ENCODE assay signal across 26 cellular contexts in genomic region chr22:37069719-37070118, GRCh38. TPM values are rescaled to one million over a fixed set of nuclear protein-coding genes. Genes with fewer than 3 reads are reported as not detected.
DNase-seq lines count a peak whose midpoint lies in the region; ATAC-seq, FAIRE-seq and TF ChIP-seq lines count a peak whose summit lies in the region.
"Had no signal": no experiment of that assay in that cellular context is flagged by ENCODE, and none has a peak within 500 bp of the region (broad histone marks: within the 10 kb centered on the region; RNA-seq: fewer than 3 reads in every experiment).

No MANE protein-coding gene starts in this region.

- CTCF ChIA-PET in SK-N-SH (lab: Yijun Ruan, JAX) (interaction anchor here (0.7 to 2.6 kb wide), 3 partner anchors 17 to 130 kb away, joined by 3 to 13 read pairs (median 4); no protein-coding TSS in a partner anchor), H1 (lab: Charles Lee; ENCODE audit: partially characterized antibody) (interaction anchor here (1.0 to 1.8 kb wide), 4 partner anchors 9 to 128 kb away, joined by 4 to 9 read pairs (median 5); no protein-coding TSS in a partner anchor)

- H3K9me3 Mint-ChIP-seq in GM23338, result no peaks in the 10 kb centered on the region; the same call in 2 of the 3 replicates
- H3K9me3 Mint-ChIP-seq: CD4-positive, CD25-positive, alpha-beta regulatory T cell; CD8-positive, alpha-beta memory T cell; HFFc6; IgD-negative memory B cell had no signal

- H2BK5ac ChIP-seq in H1 (ENCODE audit: low read depth, low read length), result no peak overlapping the region
- no peak overlapping the region for H2BK5ac ChIP-seq in neuronal stem cell (ENCODE audit: low read length)

- no peak overlapping the region for H3K56ac ChIP-seq in H1 (replicated peaks; ENCODE audit: insufficient read length, low read depth, low read length)

- H3K4me1 Mint-ChIP-seq in GM23338, result peaks cover 8% of the 10 kb centered on the region
- H3K4me1 Mint-ChIP-seq: CD8-positive, alpha-beta memory T cell had no signal

- H2BK20ac ChIP-seq in H1 (ENCODE audit: low read length), result no peak overlapping the region

- 11% methylated on average over 3 of the region's 9 CpGs for WGBS in SK-N-SH (ENCODE audit: low lambda C conversion rate)
- 68% methylated on average over 6 of the region's 9 CpGs; no CpG with 5 or more reads in 1 of the 2 experiments for WGBS in H1 (ENCODE audit: extremely low coverage in 1 of 2, insufficient coverage in 1 of 2, insufficient read length in 1 of 2, insufficient replicate concordance in 2 of 2, low coverage in 1 of 2, low lambda C conversion rate in 2 of 2, missing lambda C conversion rate in 1 of 2), 2 experiments
- WGBS in neuronal stem cell (ENCODE audit: extremely low coverage in 2 of 2, insufficient read length in 2 of 2, insufficient replicate concordance in 1 of 2), 2 donors, result no CpG with 5 or more reads among the region's 9 CpGs

- no peaks in the 10 kb centered on the region for H3K79me2 ChIP-seq in SK-N-SH (ENCODE audit: insufficient read depth)
- H3K79me2 ChIP-seq in GM23338 (replicated peaks; ENCODE audit: insufficient read depth), result no peaks in the 10 kb centered on the region
- H3K79me2 ChIP-seq in H1 (ENCODE audit: control insufficient read depth in 1 of 2, insufficient read depth in 2 of 2, low read length in 2 of 2), result no peaks in the 10 kb centered on the region

- peak overlapping the region; percentile 43; the same call in 1 of the 3 replicates for H3K4me3 Mint-ChIP-seq in GM23338
- H3K4me3 Mint-ChIP-seq: CD4-positive, CD25-positive, alpha-beta regulatory T cell; CD8-positive, alpha-beta memory T cell; HFFc6; IgD-negative memory B cell had no signal

- H3K27ac ChIP-seq in SK-N-SH (ENCODE audit: low read depth in 2 of 2, low read length in 1 of 2) (no peak overlapping the region), GM23338 (ENCODE audit: low read depth) (no peak overlapping the region), H1 (ENCODE audit: low read depth, low read length) (no peak overlapping the region), neuronal stem cell (replicated peaks; ENCODE audit: low read length) (no peak overlapping the region)

- H3K23ac ChIP-seq in H1 (ENCODE audit: insufficient read length) (no peak overlapping the region), neuronal stem cell (ENCODE audit: low read depth, low read length, poor library complexity) (no peak overlapping the region)

- H2BK12ac ChIP-seq in H1 (ENCODE audit: low read depth, low read length), result 0 out of 2 replicates have a peak overlapping the region, but pooled peaks have one; percentile 39
- no peak overlapping the region for H2BK12ac ChIP-seq in neuronal stem cell (ENCODE audit: low read length)

- POLR2A ChIA-PET in SK-N-SH (lab: Yijun Ruan, JAX) (interaction anchor here (0.9 kb wide), 1 partner anchor 18 kb away, joined by 4 read pairs; the partner anchor contains the start of gene KCTD17), H1 (lab: Charles Lee; ENCODE audit: partially characterized antibody) (interaction anchor here (0.9 to 1.8 kb wide), 3 partner anchors 10 to 114 kb away, joined by 3 to 4 read pairs (median 4); no protein-coding TSS in a partner anchor)

- H3K36me3 ChIP-seq in SK-N-SH (replicated peaks in 1 of 2; ENCODE audit: control insufficient read depth in 1 of 2, insufficient read depth in 2 of 2, low read length in 1 of 2) (no peaks in the 10 kb centered on the region), GM23338 (ENCODE audit: insufficient read depth) (no peaks in the 10 kb centered on the region), H1 (ENCODE audit: control insufficient read depth in 2 of 4, insufficient read depth in 4 of 4, low read length in 3 of 4) (no peaks in the 10 kb centered on the region), neuronal stem cell (replicated peaks in 1 of 2; ENCODE audit: control insufficient read depth in 2 of 2, insufficient read depth in 2 of 2, low read length in 2 of 2) (no peaks in the 10 kb centered on the region)
- H3K36me3 ChIP-seq: BE2C had no signal

- H4K5ac ChIP-seq in H1 (ENCODE audit: insufficient read length, low read depth, low read length), result no peak overlapping the region

- no peak for TF ChIP-seq RAD21 in SK-N-SH (IDR thresholded peaks at IDR 0.05; ENCODE audit: low read length)
- no peak for TF ChIP-seq RAD21 in H1 (IDR thresholded peaks at IDR 0.05 in 1 of 2, conservative IDR thresholded peaks at IDR 0.05 in 1 of 2; ENCODE audit: low read depth in 2 of 2, low read length in 2 of 2)

- no peak overlapping the region for H3K27ac Mint-ChIP-seq in GM23338
- H3K27ac Mint-ChIP-seq: HFFc6, IgD-negative memory B cell had no signal

- no peaks in the 10 kb centered on the region for H3F3A ChIP-seq in SK-N-SH (replicated peaks; ENCODE audit: insufficient read depth)
- no peaks in the 10 kb centered on the region for H3F3A ChIP-seq in GM23338 (replicated peaks; ENCODE audit: low read depth)

- H2BK120ac ChIP-seq in H1 (replicated peaks; ENCODE audit: low read depth, low read length), result no peak overlapping the region
- peak overlapping the region; percentile 16 for H2BK120ac ChIP-seq in neuronal stem cell (ENCODE audit: low read depth, low read length)

- H3K27me3 ChIP-seq in SK-N-SH (ENCODE audit: insufficient read depth) (peaks cover 25% of the 10 kb centered on the region), GM23338 (ENCODE audit: insufficient read depth) (peaks cover 62% of the 10 kb centered on the region), H1 (replicated peaks in 1 of 4; ENCODE audit: control insufficient read depth in 3 of 4, extremely low read depth in 1 of 4, insufficient read depth in 3 of 4, low read length in 3 of 4) (peaks cover 14 to 66% (median 59%) of the 10 kb centered on the region in 4 experiments), neuronal stem cell (ENCODE audit: control insufficient read depth in 3 of 3, insufficient read depth in 3 of 3, low read depth in 1 of 3, low read length in 3 of 3) (peaks cover 4 to 44% (median 35%) of the 10 kb centered on the region in 3 experiments)

- H4K20me1 ChIP-seq in SK-N-SH (ENCODE audit: insufficient read depth) (no peaks in the 10 kb centered on the region), GM23338 (replicated peaks; ENCODE audit: insufficient read depth) (no peaks in the 10 kb centered on the region), H1 (replicated peaks in 1 of 2; ENCODE audit: control insufficient read depth in 1 of 2, insufficient read depth in 2 of 2, low read length in 2 of 2) (peaks cover 0 to 15% of the 10 kb centered on the region in 2 experiments)

- TF ChIP-seq POLR2A in H1 (IDR thresholded peaks at IDR 0.05; ENCODE audit: control extremely low read depth in 1 of 2, low read depth in 2 of 2, low read length in 2 of 2), result no peak

- TF ChIP-seq CTCF in SK-N-SH (IDR thresholded peaks at IDR 0.05) (no peak), GM23338 (conservative IDR thresholded peaks at IDR 0.05; ENCODE audit: low read depth in 2 of 2) (no peak), H1 (IDR thresholded peaks at IDR 0.05; ENCODE audit: control extremely low read depth in 1 of 3, insufficient read depth in 1 of 3, low read depth in 1 of 3, low read length in 3 of 3) (no peak)

- no peak for FAIRE-seq in H1 (lab: Jason Lieb, UNC)
- FAIRE-seq: GM12878, HepG2 had no signal

- no peak overlapping the region for H3K14ac ChIP-seq in H1 (ENCODE audit: insufficient read length)
- no peak overlapping the region for H3K14ac ChIP-seq in neuronal stem cell (ENCODE audit: low read length)

- H3K9me2 ChIP-seq in SK-N-SH (no peaks in the 10 kb centered on the region), GM23338 (ENCODE audit: insufficient read depth) (0 out of 2 replicates have a peak, but pooled peaks cover 8% of the 10 kb centered on the region)

- H3K23me2 ChIP-seq in H1 (ENCODE audit: low read depth, low read length), result peaks cover 19% of the 10 kb centered on the region; the same call in 1 of the 2 replicates

- no peak overlapping the region for H4K8ac ChIP-seq in H1 (ENCODE audit: extremely low read depth, insufficient read depth, low read length)
- H4K8ac ChIP-seq in neuronal stem cell (ENCODE audit: low read depth, low read length), result no peak overlapping the region

- TF ChIP-seq EP300 in SK-N-SH (IDR thresholded peaks at IDR 0.05; ENCODE audit: borderline replicate concordance in 1 of 2, low read depth in 1 of 2, low read length in 1 of 2) (no peak), H1 (IDR thresholded peaks at IDR 0.05; ENCODE audit: borderline replicate concordance in 1 of 2, low read depth in 2 of 2, low read length in 2 of 2) (no peak)

- H3K4me1 ChIP-seq in SK-N-SH (ENCODE audit: control insufficient read depth in 1 of 2, insufficient read depth in 2 of 2, low read depth in 1 of 2, low read length in 1 of 2) (no peaks in the 10 kb centered on the region; a peak in 1 of 4 replicates), GM23338 (ENCODE audit: insufficient read depth) (peaks cover 5% of the 10 kb centered on the region; the same call in 1 of the 2 replicates), H1 (replicated peaks in 1 of 4; ENCODE audit: control insufficient read depth in 3 of 4, insufficient read depth in 4 of 4, low read length in 3 of 4) (peaks cover 2 to 12% (median 5%) of the 10 kb centered on the region in 4 experiments; a peak in 4 of 7 replicates), neuronal stem cell (ENCODE audit: control insufficient read depth in 2 of 2, insufficient read depth in 1 of 2, low read depth in 1 of 2, low read length in 2 of 2) (peaks cover 0 to 4% of the 10 kb centered on the region in 2 donors)
- H3K4me1 ChIP-seq: BE2C had no signal

- DNase-seq in SK-N-SH, result no peak
- DNase-seq in GM23338 (ENCODE audit: low spot score), result no peak
- DNase-seq in H1 (ENCODE audit: low read depth in 1 of 2, low spot score in 2 of 2), result no peak
- DNase-seq in neuronal stem cell (ENCODE audit: low spot score), result no peak
- DNase-seq in LoVo (ENCODE audit: low spot score), result no peak
- DNase-seq in midbrain (lab: John Stamatoyannopoulos, UW), result no peak
- no peak for DNase-seq in putamen (ENCODE audit: low spot score)
- DNase-seq: 8988T; BE2C; C1 segment of cervical spinal cord; CD4-positive, CD25-positive, alpha-beta regulatory T cell; CD8-positive, alpha-beta memory T cell; COR-L47; DMS 273 treated with DMSO at 0.1 percent for 48 hours; DMS53; DND-41; EL; HFFc6 had no signal

- H3K18ac ChIP-seq in H1 (ENCODE audit: extremely low read depth, low read length) (no peak overlapping the region), neuronal stem cell (ENCODE audit: low read length) (no peak overlapping the region)

- H2AFZ ChIP-seq in SK-N-SH (ENCODE audit: low read depth) (no peak overlapping the region), GM23338 (no peak overlapping the region), H1 (ENCODE audit: low read length) (no peak overlapping the region), neuronal stem cell (ENCODE audit: low read length) (no peak overlapping the region)

- no peak overlapping the region for H3K4me2 ChIP-seq in SK-N-SH
- no peak overlapping the region; the same call in 1 of the 2 replicates for H3K4me2 ChIP-seq in GM23338
- H3K4me2 ChIP-seq in H1 (ENCODE audit: insufficient read depth in 1 of 2, low read depth in 2 of 2, low read length in 2 of 2), result peak overlapping the region in 1 of 2 experiments; percentile 49; a peak in 2 of 4 replicates
- no peak overlapping the region for H3K4me2 ChIP-seq in neuronal stem cell (ENCODE audit: insufficient read depth, low read length, poor library complexity, severe bottlenecking)

- H4K91ac ChIP-seq in H1 (replicated peaks; ENCODE audit: insufficient read length, low read length), result no peak overlapping the region
- H4K91ac ChIP-seq in neuronal stem cell (ENCODE audit: low read depth, low read length, poor library complexity), result no peak overlapping the region

- H3K36me3 Mint-ChIP-seq in GM23338 (ENCODE audit: low read depth), result peaks cover 2% of the 10 kb centered on the region; the same call in 2 of the 3 replicates
- H3K36me3 Mint-ChIP-seq: CD4-positive, CD25-positive, alpha-beta regulatory T cell; CD8-positive, alpha-beta memory T cell; IgD-negative memory B cell had no signal

- no peak overlapping the region for H3K9ac ChIP-seq in SK-N-SH
- no peak overlapping the region for H3K9ac ChIP-seq in H1 (replicated peaks in 1 of 4; ENCODE audit: extremely low read depth in 1 of 4, low read depth in 3 of 4, low read length in 3 of 4)
- H3K9ac ChIP-seq in neuronal stem cell (ENCODE audit: low read depth, low read length, poor library complexity), result no peak overlapping the region

- no peak overlapping the region for H3K4ac ChIP-seq in H1 (replicated peaks; ENCODE audit: insufficient read length, low read depth, low read length)
- no peak overlapping the region for H3K4ac ChIP-seq in neuronal stem cell (ENCODE audit: low read length)

- H2AK5ac ChIP-seq in H1 (ENCODE audit: low read depth, low read length) (no peak overlapping the region), neuronal stem cell (ENCODE audit: low read depth, low read length) (no peak overlapping the region)

- H3K27me3 Mint-ChIP-seq in GM23338 (ENCODE audit: insufficient read depth, low read depth, poor library complexity), result peaks cover 45% of the 10 kb centered on the region

- ATAC-seq in SK-N-SH treated with all-trans-retinoic acid at 6 μM for 48 hours (peak; percentile 4; the same call in 1 of the 3 replicates), GM23338 (no peak)
- ATAC-seq: GM12878, HCT116, HepG2 had no signal

- H3K79me1 ChIP-seq in H1 (ENCODE audit: low read depth, low read length) (no peaks in the 10 kb centered on the region), neuronal stem cell (ENCODE audit: low read depth, low read length) (no peaks in the 10 kb centered on the region)

- H3K4me3 ChIP-seq in SK-N-SH (ENCODE audit: low read depth in 2 of 2, low read length in 1 of 2) (no peak overlapping the region), GM23338 (no peak overlapping the region), H1 (ENCODE audit: extremely low read depth in 1 of 4, insufficient read depth in 2 of 4, low read depth in 3 of 4, low read length in 4 of 4) (no peak overlapping the region), neuronal stem cell (ENCODE audit: low read length in 2 of 2) (no peak overlapping the region)
- H3K4me3 ChIP-seq: GM12878 had no signal

- H3K9me3 ChIP-seq in SK-N-SH (no peaks in the 10 kb centered on the region), H1 (ENCODE audit: insufficient read depth in 2 of 2, low read depth in 1 of 2, low read length in 1 of 2) (peaks cover 0 to 3% of the 10 kb centered on the region in 2 experiments; a peak in 2 of 4 replicates), neuronal stem cell (replicated peaks in 1 of 2; ENCODE audit: control insufficient read depth in 2 of 2, insufficient read depth in 1 of 2, low read depth in 1 of 2, low read length in 2 of 2) (peaks cover 0 to 2% of the 10 kb centered on the region in 2 donors)
- H3K9me3 ChIP-seq: BE2C had no signal

- H2BK15ac ChIP-seq in H1 (ENCODE audit: low read length) (no peak overlapping the region), neuronal stem cell (ENCODE audit: low read length) (no peak overlapping the region)

RNA-seq across cellular contexts. Expression of gene KCTD17, which starts 18.2 kb away (rescaled TPM):
- 57.8 and 68.3 TPM in 2 replicates for polyA plus RNA-seq in SK-N-SH (2012; rRNA removed)
- polyA plus RNA-seq in SK-N-SH (2012; cell fraction: cytosol; rRNA removed), result 25.4 and 36.9 TPM in 2 replicates
- 70.6 and 91.3 TPM in 2 replicates for polyA plus RNA-seq in SK-N-SH (2012; cell fraction: nucleus; rRNA removed)
- 26.9 and 35.0 TPM in 2 replicates for total RNA-seq in GM23338 (2014; rRNA removed; shearing (Covaris generic))
- polyA plus RNA-seq in GM23338 (2016; fragmentation: Nextera tagmentation; extraction: Ambion mirVana), result 21.2 and 25.1 TPM in 2 replicates
- total RNA-seq in H1 (2021; fragmentation: NEBNext Ultra II Directional; extraction: Animal tissue kit (Norgen Biotek cat#: 25700)), result 35.8 and 39.4 TPM in 2 replicates
- 44.0 and 69.0 TPM in 2 replicates for polyA plus RNA-seq in H1 (2011; rRNA removed)
- polyA plus RNA-seq in H1 (2011; cell fraction: cytosol; rRNA removed), result 47.9 TPM
- polyA plus RNA-seq in H1 (2011; cell fraction: nucleus; rRNA removed), result 87.7 TPM
- 24.9 to 38.8 TPM (median 38.0 TPM) in 4 replicates for polyA plus RNA-seq in H1 (2012, experiment 1 of 2)
- 36.2 TPM for polyA plus RNA-seq in H1 (2012, experiment 2 of 2)
- 21.4 TPM for polyA plus RNA-seq in H1 (2013, experiment 1 of 2)
- 23.8 TPM for polyA plus RNA-seq in H1 (2013, experiment 2 of 2)
- 22.1 and 45.1 TPM in 2 replicates for polyA minus RNA-seq in H1 (2011; rRNA and poly(A)+ RNA removed)
- polyA minus RNA-seq in H1 (2011; cell fraction: cytosol; rRNA and poly(A)+ RNA removed), result 20.6 TPM
- polyA minus RNA-seq in H1 (2011; cell fraction: nucleus; rRNA and poly(A)+ RNA removed), result 27.7 TPM
- 46.3 TPM for polyA plus RNA-seq in neuronal stem cell (2013, experiment 1 of 2)
- 47.4 TPM for polyA plus RNA-seq in neuronal stem cell (2013, experiment 2 of 2)

RNA-seq across cellular contexts. Expression of gene TMPRSS6, which starts 39.8 kb away (rescaled TPM):
- not detected in 2 replicates for polyA plus RNA-seq in SK-N-SH (2012; rRNA removed)
- polyA plus RNA-seq in SK-N-SH (2012; cell fraction: cytosol; rRNA removed), result 0.01 TPM in 1 of 2 replicates, not detected in the other
- not detected in 2 replicates for polyA plus RNA-seq in SK-N-SH (2012; cell fraction: nucleus; rRNA removed)
- total RNA-seq in GM23338 (2014; rRNA removed; shearing (Covaris generic)), result not detected in 2 replicates
- 0.07 and 0.13 TPM in 2 replicates for polyA plus RNA-seq in GM23338 (2016; fragmentation: Nextera tagmentation; extraction: Ambion mirVana)
- not detected in 2 replicates for total RNA-seq in H1 (2021; fragmentation: NEBNext Ultra II Directional; extraction: Animal tissue kit (Norgen Biotek cat#: 25700))
- polyA plus RNA-seq in H1 (2011; rRNA removed), result 0.02 and 0.05 TPM in 2 replicates
- polyA plus RNA-seq in H1 (2011; cell fraction: cytosol; rRNA removed), result 0.06 TPM
- 0.19 TPM for polyA plus RNA-seq in H1 (2011; cell fraction: nucleus; rRNA removed)
- polyA plus RNA-seq in H1 (2012, experiment 1 of 2), result 0.13 to 0.27 TPM (median 0.19 TPM) in 4 replicates
- polyA plus RNA-seq in H1 (2012, experiment 2 of 2), result 0.09 TPM
- polyA plus RNA-seq in H1 (2013, experiment 1 of 2), result 0.02 TPM
- 0.02 TPM for polyA plus RNA-seq in H1 (2013, experiment 2 of 2)
- not detected in 2 replicates for polyA minus RNA-seq in H1 (2011; rRNA and poly(A)+ RNA removed)
- not detected for polyA minus RNA-seq in H1 (2011; cell fraction: cytosol; rRNA and poly(A)+ RNA removed)
- not detected for polyA minus RNA-seq in H1 (2011; cell fraction: nucleus; rRNA and poly(A)+ RNA removed)
- 0.01 TPM for polyA plus RNA-seq in neuronal stem cell (2013, experiment 1 of 2)
- polyA plus RNA-seq in neuronal stem cell (2013, experiment 2 of 2), result not detected
- total RNA-seq: A673, G401, H7, HFFc6 had no signal
- polyA plus RNA-seq: IgD-negative memory B cell had no signal

RNA-seq across cellular contexts. Expression of gene MPST, which starts 50.2 kb away (rescaled TPM):
- polyA plus RNA-seq in SK-N-SH (2012; rRNA removed), result 45.0 and 60.4 TPM in 2 replicates
- 29.7 and 48.7 TPM in 2 replicates for polyA plus RNA-seq in SK-N-SH (2012; cell fraction: cytosol; rRNA removed)
- polyA plus RNA-seq in SK-N-SH (2012; cell fraction: nucleus; rRNA removed), result 58.1 and 89.1 TPM in 2 replicates
- 121 and 158 TPM in 2 replicates for total RNA-seq in GM23338 (2014; rRNA removed; shearing (Covaris generic))
- 85.5 and 86.2 TPM in 2 replicates for polyA plus RNA-seq in GM23338 (2016; fragmentation: Nextera tagmentation; extraction: Ambion mirVana)
- 86.0 and 89.9 TPM in 2 replicates for total RNA-seq in H1 (2021; fragmentation: NEBNext Ultra II Directional; extraction: Animal tissue kit (Norgen Biotek cat#: 25700))
- polyA plus RNA-seq in H1 (2011; rRNA removed), result 124 and 229 TPM in 2 replicates
- 146 TPM for polyA plus RNA-seq in H1 (2011; cell fraction: cytosol; rRNA removed)
- polyA plus RNA-seq in H1 (2011; cell fraction: nucleus; rRNA removed), result 185 TPM
- 52.9 to 98.2 TPM (median 88.2 TPM) in 4 replicates for polyA plus RNA-seq in H1 (2012, experiment 1 of 2)
- polyA plus RNA-seq in H1 (2012, experiment 2 of 2), result 88.4 TPM
- 83.0 TPM for polyA plus RNA-seq in H1 (2013, experiment 1 of 2)
- polyA plus RNA-seq in H1 (2013, experiment 2 of 2), result 81.8 TPM
- polyA minus RNA-seq in H1 (2011; rRNA and poly(A)+ RNA removed), result 13.0 and 20.1 TPM in 2 replicates
- polyA minus RNA-seq in H1 (2011; cell fraction: cytosol; rRNA and poly(A)+ RNA removed), result 66.1 TPM
- 39.9 TPM for polyA minus RNA-seq in H1 (2011; cell fraction: nucleus; rRNA and poly(A)+ RNA removed)
- 164 TPM for polyA plus RNA-seq in neuronal stem cell (2013, experiment 1 of 2)
- polyA plus RNA-seq in neuronal stem cell (2013, experiment 2 of 2), result 164 TPM

RNA-seq across cellular contexts. Expression of gene TST, which starts 50.5 kb away (rescaled TPM):
- polyA plus RNA-seq in SK-N-SH (2012; rRNA removed) (47.6 and 49.4 TPM in 2 replicates), GM23338 (2016; fragmentation: Nextera tagmentation; extraction: Ambion mirVana) (14.6 and 16.3 TPM in 2 replicates), H1 (2011; rRNA removed) (61.6 and 82.8 TPM in 2 replicates)
- polyA plus RNA-seq in SK-N-SH (2012; cell fraction: cytosol; rRNA removed), result 23.5 and 33.3 TPM in 2 replicates
- polyA plus RNA-seq in SK-N-SH (2012; cell fraction: nucleus; rRNA removed), result 28.9 and 41.6 TPM in 2 replicates
- 32.4 and 32.7 TPM in 2 replicates for total RNA-seq in GM23338 (2014; rRNA removed; shearing (Covaris generic))
- total RNA-seq in H1 (2021; fragmentation: NEBNext Ultra II Directional; extraction: Animal tissue kit (Norgen Biotek cat#: 25700)), result 22.6 and 23.6 TPM in 2 replicates
- polyA plus RNA-seq in H1 (2011; cell fraction: cytosol; rRNA removed), result 53.6 TPM
- polyA plus RNA-seq in H1 (2011; cell fraction: nucleus; rRNA removed), result 57.3 TPM
- polyA plus RNA-seq in H1 (2012, experiment 1 of 2), result 20.0 to 33.4 TPM (median 31.7 TPM) in 4 replicates
- polyA plus RNA-seq in H1 (2012, experiment 2 of 2), result 46.9 TPM
- 21.6 TPM for polyA plus RNA-seq in H1 (2013, experiment 1 of 2)
- polyA plus RNA-seq in H1 (2013, experiment 2 of 2), result 21.2 TPM
- polyA minus RNA-seq in H1 (2011; rRNA and poly(A)+ RNA removed), result 15.3 and 16.1 TPM in 2 replicates
- 15.0 TPM for polyA minus RNA-seq in H1 (2011; cell fraction: cytosol; rRNA and poly(A)+ RNA removed)
- 24.1 TPM for polyA minus RNA-seq in H1 (2011; cell fraction: nucleus; rRNA and poly(A)+ RNA removed)
- 29.6 TPM for polyA plus RNA-seq in neuronal stem cell (2013, experiment 1 of 2)
- polyA plus RNA-seq in neuronal stem cell (2013, experiment 2 of 2), result 29.3 TPM
- total RNA-seq: CD4-positive, CD25-positive, alpha-beta regulatory T cell had no signal
